Comparison of ENCODE assay signal across 9 cellular contexts in the genomic region with DNA sequence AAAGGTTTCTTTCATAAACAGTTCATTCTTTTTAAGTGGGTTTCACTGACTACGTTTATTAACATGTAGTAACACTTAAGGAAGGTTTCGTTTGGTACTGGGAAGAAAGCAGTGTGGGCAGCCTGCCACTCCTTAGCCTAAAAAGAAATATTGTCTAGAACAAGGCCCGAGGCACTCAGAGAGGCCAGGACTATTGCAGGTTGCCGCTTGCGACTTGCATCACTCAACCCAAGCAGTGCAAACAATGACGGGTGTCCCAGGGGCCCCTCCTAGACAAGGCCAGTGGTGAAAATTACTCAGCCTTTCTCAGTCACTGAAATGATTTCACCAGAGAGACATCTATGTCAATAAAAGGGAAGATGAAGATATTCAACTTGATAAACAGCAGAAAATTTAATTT.
DNase-seq lines count a peak whose midpoint lies in the region; ATAC-seq and TF ChIP-seq lines count a peak whose summit lies in the region.
"Had no signal": no experiment of that assay in that cellular context is flagged by ENCODE, and none has a peak within 500 bp of the region (broad histone marks: within the 10 kb centered on the region; RNA-seq: fewer than 3 reads in every experiment).

No MANE protein-coding gene starts in this region.

- no TSS peak for BruUV-seq in IMR-90 (replicated peaks; lab: Mats Ljungman, UMichigan)

- no peak for TF ChIP-seq POLR2A in IMR-90 (IDR thresholded peaks at IDR 0.05; ENCODE audit: low read depth, low read length)

- H3K4me1 ChIP-seq in IMR-90 (ENCODE audit: control insufficient read depth, insufficient read depth, low read length) = peaks cover 6% of the 10 kb centered on the region; the same call in 1 of the 2 replicates
- H3K4me1 ChIP-seq in heart right ventricle = no peaks in the 10 kb centered on the region

- peak overlapping the region; percentile 48; the same call in 1 of the 2 replicates for H3K23ac ChIP-seq in IMR-90 (ENCODE audit: low read depth, low read length)

- no peak overlapping the region for H2BK20ac ChIP-seq in IMR-90 (ENCODE audit: low read depth, low read length)

- H4K20me1 ChIP-seq in IMR-90 (ENCODE audit: insufficient read depth, low read length) = no peaks in the 10 kb centered on the region

- H4K5ac ChIP-seq in IMR-90 (ENCODE audit: low read depth, low read length) = no peak overlapping the region

- peak overlapping the region; percentile 19 for H3K4me3 Mint-ChIP-seq in type B pancreatic cell
- H3K4me3 Mint-ChIP-seq: natural killer cell had no signal

- H3K27ac Mint-ChIP-seq in type B pancreatic cell = peak overlapping the region; percentile 85
- H3K27ac Mint-ChIP-seq: natural killer cell had no signal

- no peak overlapping the region for H2BK15ac ChIP-seq in IMR-90 (ENCODE audit: low read depth, low read length)

- peak overlapping the region; percentile 17 for H3K4me2 ChIP-seq in IMR-90 (ENCODE audit: low read depth, low read length)

- H3K4me3 ChIP-seq in IMR-90 (ENCODE audit: insufficient read depth, low read depth, low read length) (no peak overlapping the region), heart right ventricle (no peak overlapping the region)
- H3K4me3 ChIP-seq: GM12878 had no signal

- peaks cover 12% of the 10 kb centered on the region for H3K36me3 Mint-ChIP-seq in type B pancreatic cell

- H3K27ac ChIP-seq in IMR-90 (ENCODE audit: insufficient read depth, low read length) (peak overlapping the region; percentile 44; the same call in 1 of the 2 replicates), heart right ventricle (peak overlapping the region in 4 of 10 donors; percentile 5 to 47 (median 34))

- H3K27me3 ChIP-seq in IMR-90 (ENCODE audit: control insufficient read depth, insufficient read depth, low read length) (no peaks in the 10 kb centered on the region), heart right ventricle (no peaks in the 10 kb centered on the region)

- no CpG with 5 or more reads among the region's 6 CpGs for WGBS in IMR-90 (ENCODE audit: extremely low coverage in 2 of 2, insufficient read length in 1 of 2), 2 experiments
- 55 to 64% methylated on average over 6 of the region's 6 CpGs for WGBS in heart right ventricle, 2 donors

- H3K9me1 ChIP-seq in IMR-90 (ENCODE audit: insufficient read depth, low read length) = no peaks in the 10 kb centered on the region

- no peak overlapping the region for H2BK5ac ChIP-seq in IMR-90 (ENCODE audit: low read depth, low read length, poor library complexity, severe bottlenecking)

- H4K8ac ChIP-seq in IMR-90 (ENCODE audit: low read depth in 2 of 2, low read length in 2 of 2) = peak overlapping the region in 1 of 2 experiments; percentile 37; a peak in 1 of 4 replicates

- ATAC-seq in IMR-90 (ENCODE audit: low read depth) = peak; percentile 95
- peak in 7 of 8 donors; percentile 34 to 98 (median 83) for ATAC-seq in heart right ventricle
- no peak for ATAC-seq in GM21360 (IDR thresholded peaks at IDR 0.05; ENCODE audit: unreplicated experiment)
- ATAC-seq: GM12878, natural killer cell had no signal

- no peak overlapping the region for H3K18ac ChIP-seq in IMR-90 (ENCODE audit: low read depth, low read length)

- H2AFZ ChIP-seq in IMR-90 (replicated peaks; ENCODE audit: low read length, poor library complexity) = peak overlapping the region; percentile 29

- H3K9me3 Mint-ChIP-seq in type B pancreatic cell = peaks cover 6% of the 10 kb centered on the region

- in situ Hi-C loops in IMR-90 (cut with MboI; ENCODE audit: low sequenced_read_pairs) = loop anchor here (25.0 kb wide), 1 partner anchor 866 kb away; no protein-coding TSS in a partner anchor

- peaks cover 15% of the 10 kb centered on the region for H3K4me1 Mint-ChIP-seq in type B pancreatic cell (ENCODE audit: unreplicated experiment)
- H3K4me1 Mint-ChIP-seq: natural killer cell had no signal

- peak overlapping the region; percentile 2; the same call in 1 of the 2 replicates for H3K4ac ChIP-seq in IMR-90 (ENCODE audit: low read depth, low read length)

- H2AK9ac ChIP-seq in IMR-90 (replicated peaks; ENCODE audit: low read depth, low read length, poor library complexity) = no peak overlapping the region

- H2AK5ac ChIP-seq in IMR-90 (ENCODE audit: low read depth, low read length) = no peak overlapping the region

- intact Hi-C loops in IMR-90 (cut with micrococcal nuclease) (no loop called here), heart right ventricle (cut with DNase I) (loop anchor here in 1 of 10 donors (10.0 kb wide), 1 partner anchor 648 kb away; no protein-coding TSS in a partner anchor)

- no peak overlapping the region for H3K56ac ChIP-seq in IMR-90 (ENCODE audit: extremely low read depth, insufficient read depth, low read length)

- H3K9me3 ChIP-seq in IMR-90 (ENCODE audit: control insufficient read depth, insufficient read depth, low read length) = peaks cover 14% of the 10 kb centered on the region
- H3K9me3 ChIP-seq in heart right ventricle = peaks cover 0 to 28% (median 13%) of the 10 kb centered on the region in 11 donors

- no peak for TF ChIP-seq RAD21 in IMR-90 (IDR thresholded peaks at IDR 0.05; ENCODE audit: low read length)

- H2BK120ac ChIP-seq in IMR-90 (ENCODE audit: low read depth, low read length) = peak overlapping the region; percentile 58; the same call in 1 of the 2 replicates

- DNase-seq in IMR-90 (peak; percentile 87), SW480 (ENCODE audit: low spot score) (peak; percentile 18), heart right ventricle (peak in 1 of 2 donors; percentile 62), type B pancreatic cell (ENCODE audit: extremely low spot score, unreplicated experiment) (no peak), COLO668 (lab: John Stamatoyannopoulos, UW; ENCODE audit: unreplicated experiment) (no peak)
- DNase-seq in stimulated activated CD4-positive, alpha-beta T cell treated with anti-CD3 and anti-CD28 coated beads, Interleukin-4, amount 100 ng/mL, for 4 hours = no peak
- DNase-seq: natural killer cell had no signal

- TF ChIP-seq CTCF in IMR-90 (conservative IDR thresholded peaks at IDR 0.05; ENCODE audit: low read depth, low read length) = no peak
- TF ChIP-seq CTCF in heart right ventricle (IDR thresholded peaks at IDR 0.05) = no peak
- no peak for TF ChIP-seq CTCF in type B pancreatic cell (conservative IDR thresholded peaks at IDR 0.05)

- no peak overlapping the region for H4K91ac ChIP-seq in IMR-90 (ENCODE audit: insufficient read depth, low read depth, low read length)

- CTCF ChIA-PET in IMR-90 (lab: Yijun Ruan, JAX) = no interaction called here

- no peaks in the 10 kb centered on the region for H3K36me3 ChIP-seq in IMR-90 (ENCODE audit: control insufficient read depth, insufficient read depth, low read length)
- no peaks in the 10 kb centered on the region for H3K36me3 ChIP-seq in heart right ventricle

- no peaks in the 10 kb centered on the region for H3K79me1 ChIP-seq in IMR-90 (ENCODE audit: low read depth in 1 of 2, low read length in 2 of 2)

- POLR2A ChIA-PET in IMR-90 (lab: Charles Lee; ENCODE audit: unreplicated experiment) = no interaction called here

- H3K27me3 Mint-ChIP-seq in type B pancreatic cell = no peaks in the 10 kb centered on the region

- dilution Hi-C loops in IMR-90 (cut with HindIII; ENCODE audit: low sequenced_read_pairs, unreplicated experiment) = no loop called here

- no peak overlapping the region for H3K9ac ChIP-seq in IMR-90 (ENCODE audit: low read depth, low read length)

- H3K14ac ChIP-seq in IMR-90 (replicated peaks; ENCODE audit: low read depth, low read length) = no peak overlapping the region

TF ChIP-seq in IMR-90, 13 proteins besides CTCF, POLR2A, EP300 and RAD21:
- 0 out of 2 replicates have a peak, but pooled peaks have one; percentile 21 for TF ChIP-seq FOS (IDR thresholded peaks at IDR 0.05; ENCODE audit: low read depth, low read length)
- TF ChIP-seq, protein P1, sequence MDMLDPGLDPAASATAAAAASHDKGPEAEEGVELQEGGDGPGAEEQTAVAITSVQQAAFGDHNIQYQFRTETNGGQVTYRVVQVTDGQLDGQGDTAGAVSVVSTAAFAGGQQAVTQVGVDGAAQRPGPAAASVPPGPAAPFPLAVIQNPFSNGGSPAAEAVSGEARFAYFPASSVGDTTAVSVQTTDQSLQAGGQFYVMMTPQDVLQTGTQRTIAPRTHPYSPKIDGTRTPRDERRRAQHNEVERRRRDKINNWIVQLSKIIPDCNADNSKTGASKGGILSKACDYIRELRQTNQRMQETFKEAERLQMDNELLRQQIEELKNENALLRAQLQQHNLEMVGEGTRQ (IDR thresholded peaks at IDR 0.05; ENCODE audit: low read depth, low read length) = no peak
- TF ChIP-seq CEBPB (IDR thresholded peaks at IDR 0.05; ENCODE audit: low read depth, low read length) = peak; percentile 96

Comparison
In these comparisons a context has a peak if more than half of its experiments do, and no peak if none do; other contexts are left out.
1. DNase-seq: peak in IMR-90 (single experiment) and SW480 (single experiment); none in type B pancreatic cell (single experiment), COLO668 (single experiment) and stimulated activated CD4-positive, alpha-beta T cell treated with anti-CD3 and anti-CD28 coated beads, Interleukin-4, amount 100 ng/mL, for 4 hours (0 of 2).